ENCODE assay signal across 23 cellular contexts in genomic region chr17:44473367-44473766, GRCh38.
"Had no signal": no experiment of that assay in that cellular context is flagged by ENCODE, and none has a peak within 500 bp of the region (broad histone marks: within the 10 kb centered on the region; RNA-seq: fewer than 3 reads in every experiment).

No MANE protein-coding gene starts in this region.

- H3K27ac Mint-ChIP-seq: activated CD4-positive, alpha-beta T cell treated with anti-CD3 and anti-CD28 coated beads, Interleukin-2, amount 10 ng/mL, durations not matched to agents 7 days and 5 days; activated T-cell treated with anti-CD3 and anti-CD28 coated beads, Interleukin-2, amount 50 U/mL, for 72 hours; effector memory CD8-positive, alpha-beta T cell; memory B cell; neural progenitor cell; T-helper 2 cell treated with Interferon-gamma antibody and Interleukin-4, amounts not matched to agents 5 μg/mL and 100 μg/mL, for 36 hours had no signal

- H3K9me3 Mint-ChIP-seq: activated CD4-positive, alpha-beta T cell treated with anti-CD3 and anti-CD28 coated beads, Interleukin-2, amount 10 ng/mL, durations not matched to agents 7 days and 5 days; activated naive CD4-positive, alpha-beta T cell treated with anti-CD3 and anti-CD28 coated beads, Interleukin-2, amount 50 U/mL, for 72 hours; activated T-cell treated with anti-CD3 and anti-CD28 coated beads, Interleukin-2, amount 50 U/mL, for 72 hours; effector memory CD8-positive, alpha-beta T cell; memory B cell; neural progenitor cell; T-helper 2 cell treated with Interferon-gamma antibody and Interleukin-4, amounts not matched to agents 5 μg/mL and 100 μg/mL, for 36 hours had no signal

- H3K27me3 Mint-ChIP-seq: activated CD4-positive, alpha-beta T cell treated with anti-CD3 and anti-CD28 coated beads, Interleukin-2, amount 10 ng/mL, durations not matched to agents 7 days and 5 days; effector memory CD8-positive, alpha-beta T cell; memory B cell had no signal

- DNase-seq: activated CD4-positive, alpha-beta T cell treated with anti-CD3 and anti-CD28 coated beads, Interleukin-2, amount 10 ng/mL, durations not matched to agents 7 days and 5 days; activated CD8-positive, alpha-beta memory T cell treated with anti-CD3 and anti-CD28 coated beads for 24 hours; activated CD8-positive, alpha-beta memory T cell treated with anti-CD3 and anti-CD28 coated beads, Interleukin-2, amount 50 U/mL, for 48 hours; activated gamma-delta T cell; activated T-cell treated with anti-CD3 and anti-CD28 coated beads, Interleukin-2, amount 50 U/mL, for 72 hours; body of pancreas; caudate nucleus; effector memory CD8-positive, alpha-beta T cell; esophagus squamous epithelium; head of caudate nucleus; kidney; left ventricle myocardium superior; right cardiac atrium; stimulated activated naive CD8-positive, alpha-beta T cell treated with anti-CD3 and anti-CD28 coated beads, Interleukin-15, Interleukin-2, amounts not matched to agents 100 U/mL and 50 U/mL, for 24 hours; substantia nigra; tibial artery had no signal

- H3K4me1 ChIP-seq: esophagus squamous epithelium, neural progenitor cell, prostate gland had no signal

- H3K4me3 Mint-ChIP-seq: activated CD4-positive, alpha-beta T cell treated with anti-CD3 and anti-CD28 coated beads, Interleukin-2, amount 10 ng/mL, durations not matched to agents 7 days and 5 days; activated T-cell treated with anti-CD3 and anti-CD28 coated beads, Interleukin-2, amount 50 U/mL, for 72 hours; effector memory CD8-positive, alpha-beta T cell; memory B cell; neural progenitor cell; T-helper 2 cell treated with Interferon-gamma antibody and Interleukin-4, amounts not matched to agents 5 μg/mL and 100 μg/mL, for 36 hours had no signal

- H3K36me3 ChIP-seq: prostate gland had no signal

- H3K4me3 ChIP-seq: body of pancreas, esophagus squamous epithelium, neural progenitor cell, prostate gland, skin epidermis, tibial artery had no signal

- H3K36me3 Mint-ChIP-seq: activated naive CD4-positive, alpha-beta T cell treated with anti-CD3 and anti-CD28 coated beads, Interleukin-2, amount 50 U/mL, for 72 hours had no signal

- FAIRE-seq: kidney, urothelium cell line had no signal

- H3K4me2 ChIP-seq: neural progenitor cell had no signal

- H3K27ac ChIP-seq: body of pancreas, esophagus squamous epithelium, neural progenitor cell, prostate gland, skin epidermis, tibial artery had no signal

- H2AFZ ChIP-seq: neural progenitor cell had no signal

- H3K9me3 ChIP-seq: body of pancreas, esophagus squamous epithelium, prostate gland, tibial artery had no signal

- H3K9ac ChIP-seq: neural progenitor cell had no signal

- H3K27me3 ChIP-seq: body of pancreas, esophagus squamous epithelium, neural progenitor cell, tibial artery had no signal
